Comparison of ENCODE assay signal across 26 cellular contexts in genomic region chr3:7193271-7193670, GRCh38.
"Had no signal": no experiment of that assay in that cellular context is flagged by ENCODE, and none has a peak within 500 bp of the region (broad histone marks: within the 10 kb centered on the region; RNA-seq: fewer than 3 reads in every experiment).

No MANE protein-coding gene starts in this region.

- ATAC-seq: stimulated activated effector memory CD8-positive, alpha-beta T cell treated with anti-CD3 and anti-CD28 coated beads, Interleukin-12 subunit alpha, Interleukin-12 subunit beta, amount 100 ng/mL, for 72 hours; stimulated activated memory B cell treated with anti-CD40 and anti-IgM and Interleukin-4, amounts not matched to agents 10 μg/mL and 1 μg/mL and 100 μg/mL, for 72 hours; stimulated activated naive B cell treated with anti-CD40 and anti-IgM and Interleukin-4, amounts not matched to agents 10 μg/mL and 1 μg/mL and 100 μg/mL, for 72 hours; stimulated activated naive CD8-positive, alpha-beta T cell treated with anti-CD3 and anti-CD28 coated beads, Interleukin-15, amount 100 ng/mL, for 72 hours; stimulated activated naive CD8-positive, alpha-beta T cell treated with anti-CD3 and anti-CD28 coated beads, Interleukin-15, Interleukin-2, amounts not matched to agents 100 U/mL and 50 U/mL, for 24 hours; upper lobe of right lung had no signal

- H3K9me3 ChIP-seq: stomach, suprapubic skin, testis, thoracic aorta, thyroid gland, tibial artery, tibial nerve, transverse colon, upper lobe of left lung, upper lobe of right lung, uterus, vagina had no signal

- H3K4me1 ChIP-seq: stomach, testis, thyroid gland, tibial nerve, transverse colon, upper lobe of left lung, upper lobe of right lung, uterus, vagina had no signal

- DNase-seq: stimulated activated CD4-positive, alpha-beta T cell treated with anti-CD3 and anti-CD28 coated beads, Interleukin-2, amount 100 ng/mL, for 48 hours; stimulated activated CD4-positive, alpha-beta T cell treated with anti-CD3 and anti-CD28 coated beads, Interleukin-4, amount 100 ng/mL, for 1 hour; stimulated activated CD4-positive, alpha-beta T cell treated with anti-CD3 and anti-CD28 coated beads, Interleukin-4, amount 100 ng/mL, for 24 hours; stimulated activated CD4-positive, alpha-beta T cell treated with anti-CD3 and anti-CD28 coated beads, Interleukin-4, amount 100 ng/mL, for 4 hours; stimulated activated CD8-positive, alpha-beta memory T cell treated with anti-CD3 and anti-CD28 coated beads, Interleukin-4, amount 100 ng/mL, for 48 hours; stimulated activated naive B cell treated with anti-CD40 and anti-IgM and Interleukin-4, amounts not matched to agents 10 μg/mL and 1 μg/mL and 100 μg/mL, for 72 hours; stimulated activated naive CD4-positive, alpha-beta T cell; stimulated activated naive CD4-positive, alpha-beta T cell treated with Interleukin-2 at 50 U/mL for 16 hours; stimulated activated naive CD8-positive, alpha-beta T cell treated with anti-CD3 and anti-CD28 coated beads, Interleukin-15, amount 100 ng/mL, for 72 hours; stimulated activated naive CD8-positive, alpha-beta T cell treated with anti-CD3 and anti-CD28 coated beads, Interleukin-15, Interleukin-2, amounts not matched to agents 100 U/mL and 50 U/mL, for 24 hours; stomach; substantia nigra; testis; thyroid gland; tibial artery; transverse colon; trophoblast cell; upper lobe of left lung; upper lobe of right lung; uterus had no signal

- H3K27me3 ChIP-seq: stomach, suprapubic skin, testis, thyroid gland, tibial artery, tibial nerve, transverse colon, upper lobe of left lung, upper lobe of right lung, uterus, vagina had no signal

- H3K27ac ChIP-seq: stomach, suprapubic skin, testis, thoracic aorta, thyroid gland, tibial artery, tibial nerve, transverse colon, upper lobe of left lung, upper lobe of right lung, uterus, vagina had no signal

- H3K4me3 ChIP-seq: stomach, suprapubic skin, testis, thoracic aorta, thyroid gland, tibial artery, tibial nerve, transverse colon, upper lobe of left lung, upper lobe of right lung, uterus, vagina had no signal
